ENCODE assay signal across 20 cellular contexts in genomic region chr12:131210506-131211278, GRCh38.
A peak's percentile ranks its signal among the peaks of the same experiment; 100 is the strongest.
DNase-seq lines count a peak whose midpoint lies in the region; ATAC-seq and TF ChIP-seq lines count a peak whose summit lies in the region.
"Had no signal": no experiment of that assay in that cellular context is flagged by ENCODE, and none has a peak within 500 bp of the region (broad histone marks: within the 10 kb centered on the region; RNA-seq: fewer than 3 reads in every experiment).

No MANE protein-coding gene starts in this region.

- POLR2A ChIA-PET in activated CD4-positive, alpha-beta T cell treated with anti-CD3 and anti-CD28 coated beads for 36 hours (lab: Charles Lee), result interaction anchor here (1.5 kb wide), 1 partner anchor 104 kb away, joined by 5 read pairs; no protein-coding TSS in a partner anchor

- peak overlapping the region in 2 of 11 experiments; percentile 24 to 37; a peak in 2 of 22 replicates for H3K9ac ChIP-seq in BLaER1 treated with 17β-estradiol and CSF1 and Interleukin-3, amounts not matched to agents 10 nM and 100 nM

- peak overlapping the region in 10 of 11 experiments; percentile 25 to 73 (median 52); a peak in 17 of 22 replicates for H3K4me2 ChIP-seq in BLaER1 treated with 17β-estradiol and CSF1 and Interleukin-3, amounts not matched to agents 10 nM and 100 nM

- H3K4me3 Mint-ChIP-seq in activated CD4-positive, alpha-beta T cell treated with anti-CD3 and anti-CD28 coated beads for 36 hours, result no peak overlapping the region
- H3K4me3 Mint-ChIP-seq: CD14-positive monocyte, HFFc6 had no signal

- H3K27me3 ChIP-seq in BLaER1 treated with 17β-estradiol and CSF1 and Interleukin-3, amounts not matched to agents 10 nM and 100 nM, result no peaks in the 10 kb centered on the region

- peak; percentile 31 for ATAC-seq in activated CD4-positive, alpha-beta T cell treated with anti-CD3 and anti-CD28 coated beads for 36 hours
- no peak for ATAC-seq in GM21528 (IDR thresholded peaks at IDR 0.05; ENCODE audit: low FRiP score, unreplicated experiment)

- peaks cover 8 to 15% (median 13%) of the 10 kb centered on the region in 11 experiments; a peak in 19 of 22 replicates for H3K9me3 ChIP-seq in BLaER1 treated with 17β-estradiol and CSF1 and Interleukin-3, amounts not matched to agents 10 nM and 100 nM (replicated peaks in 1 of 11)

- peaks cover 6% of the 10 kb centered on the region for H3K9me3 Mint-ChIP-seq in activated CD4-positive, alpha-beta T cell treated with anti-CD3 and anti-CD28 coated beads for 36 hours (ENCODE audit: low read depth)

- H3K4me3 ChIP-seq in BLaER1 treated with 17β-estradiol and CSF1 and Interleukin-3, amounts not matched to agents 10 nM and 100 nM, result no peak overlapping the region

- CTCF ChIA-PET in activated CD4-positive, alpha-beta T cell treated with anti-CD3 and anti-CD28 coated beads for 36 hours (lab: Charles Lee), result interaction anchor here (0.8 to 2.7 kb wide), 2 partner anchors 106 to 295 kb away, joined by 4 to 9 read pairs; no protein-coding TSS in a partner anchor

- peaks cover 14 to 39% (median 30%) of the 10 kb centered on the region in 10 experiments; a peak in 19 of 20 replicates for H3K4me1 ChIP-seq in BLaER1 treated with 17β-estradiol and CSF1 and Interleukin-3, amounts not matched to agents 10 nM and 100 nM

- intact Hi-C loops in activated CD4-positive, alpha-beta T cell treated with anti-CD3 and anti-CD28 coated beads for 36 hours (cut with DNase I, micrococcal nuclease), result loop anchor here in 1 of 2 experiments (10.0 kb wide), 1 partner anchor 106 kb away; no protein-coding TSS in a partner anchor
- intact Hi-C loops in posterior vena cava (cut with DNase I), result no loop called here

- H3K36me3 ChIP-seq in BLaER1 treated with 17β-estradiol and CSF1 and Interleukin-3, amounts not matched to agents 10 nM and 100 nM, result no peaks in the 10 kb centered on the region

- TF ChIP-seq POLR2A in erythroblast (IDR thresholded peaks at IDR 0.05; ENCODE audit: low read length), result no peak

- H3K27ac Mint-ChIP-seq in activated CD4-positive, alpha-beta T cell treated with anti-CD3 and anti-CD28 coated beads for 36 hours, result no peak overlapping the region
- H3K27ac Mint-ChIP-seq: CD14-positive monocyte, HFFc6 had no signal

- peaks cover 35% of the 10 kb centered on the region for H3K4me1 Mint-ChIP-seq in activated CD4-positive, alpha-beta T cell treated with anti-CD3 and anti-CD28 coated beads for 36 hours
- H3K4me1 Mint-ChIP-seq: CD14-positive monocyte had no signal

- H4K20me1 ChIP-seq in BLaER1 treated with 17β-estradiol and CSF1 and Interleukin-3, amounts not matched to agents 10 nM and 100 nM, result no peaks in the 10 kb centered on the region

- DNase-seq in activated CD4-positive, alpha-beta T cell treated with anti-CD3 and anti-CD28 coated beads for 36 hours, result no peak
- no peak for DNase-seq in activated CD4-positive, alpha-beta T cell treated with anti-CD3 and anti-CD28 coated beads for 4 hours
- DNase-seq in kidney tubule cell (ENCODE audit: low spot score) (peak; percentile 46), posterior vena cava (ENCODE audit: low spot score) (peak; percentile 52), epidermal melanocyte (ENCODE audit: insufficient read length, low spot score) (no peak), erythroblast (lab: John Stamatoyannopoulos, UW) (no peak)
- DNase-seq: COR-L47, DMS153, EL, GOT3, HFFc6, KG1, NCI-H1092, NCI-H1694, NCI-H2171, NCI-H446 treated with DMSO at 0.1 percent for 48 hours, NCI-H748 treated with DMSO at 0.1 percent for 48 hours had no signal

- H3K27ac ChIP-seq in BLaER1 treated with 17β-estradiol and CSF1 and Interleukin-3, amounts not matched to agents 10 nM and 100 nM, result peak overlapping the region in 2 of 11 experiments; percentile 7 to 10; a peak in 2 of 22 replicates

- H3K27me3 Mint-ChIP-seq in activated CD4-positive, alpha-beta T cell treated with anti-CD3 and anti-CD28 coated beads for 36 hours, result peaks cover 2% of the 10 kb centered on the region

- no peaks in the 10 kb centered on the region for H3K36me3 Mint-ChIP-seq in activated CD4-positive, alpha-beta T cell treated with anti-CD3 and anti-CD28 coated beads for 36 hours (ENCODE audit: low read depth)
- H3K36me3 Mint-ChIP-seq: CD14-positive monocyte had no signal

Comparison
In these comparisons a context has a peak if more than half of its experiments do, and no peak if none do; other contexts are left out.
1. DNase-seq: peak in kidney tubule cell (single experiment) and posterior vena cava (single experiment); none in activated CD4-positive, alpha-beta T cell treated with anti-CD3 and anti-CD28 coated beads for 36 hours (single experiment), activated CD4-positive, alpha-beta T cell treated with anti-CD3 and anti-CD28 coated beads for 4 hours (0 of 2), epidermal melanocyte (single experiment) and erythroblast (0 of 2).